In the genomic region with DNA sequence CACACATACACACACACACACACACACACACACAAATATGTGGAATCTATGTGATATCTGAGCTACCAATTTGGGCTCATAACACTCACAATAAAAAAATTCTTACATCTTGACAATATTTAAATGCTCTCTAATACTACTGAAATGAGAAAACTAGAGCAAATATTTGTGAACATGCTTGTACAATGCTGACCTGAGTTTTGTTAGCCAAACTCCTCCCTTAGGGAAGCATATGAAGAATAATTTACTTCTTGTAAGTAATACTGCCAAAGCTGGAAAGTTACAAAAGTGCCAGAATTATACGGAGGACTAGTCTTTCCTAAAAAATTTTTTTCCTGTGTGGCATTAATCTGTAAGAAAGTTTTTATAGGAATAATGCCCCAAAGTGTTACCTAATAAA, we compare ENCODE assay signal across 17 cellular contexts. TPM values are rescaled to one million over a fixed set of nuclear protein-coding genes. Genes with fewer than 3 reads are reported as not detected.
DNase-seq lines count a peak whose midpoint lies in the region; TF ChIP-seq lines count a peak whose summit lies in the region.
"Had no signal": no experiment of that assay in that cellular context is flagged by ENCODE, and none has a peak within 500 bp of the region (broad histone marks: within the 10 kb centered on the region; RNA-seq: fewer than 3 reads in every experiment).

No MANE protein-coding gene starts in this region.

- H3K4me2 ChIP-seq in KMS-11 (peak overlapping the region; percentile 12; the same call in 1 of the 2 replicates), smooth muscle cell (no peak overlapping the region)

- H2AFZ ChIP-seq in KMS-11 (ENCODE audit: low read depth): no peak overlapping the region
- H2AFZ ChIP-seq in smooth muscle cell (ENCODE audit: low read depth): no peak overlapping the region

- H4K20me1 ChIP-seq in KMS-11 (ENCODE audit: insufficient read depth) (no peaks in the 10 kb centered on the region), smooth muscle cell (ENCODE audit: low read depth) (peaks cover 84% of the 10 kb centered on the region)

- H3K4me1 ChIP-seq in KMS-11 (ENCODE audit: low read depth, poor library complexity, severe bottlenecking) (peaks cover 70% of the 10 kb centered on the region), smooth muscle cell (ENCODE audit: low read depth) (no peaks in the 10 kb centered on the region)

- H3K79me2 ChIP-seq in KMS-11 (ENCODE audit: insufficient read depth, low read depth) (peaks cover 94% of the 10 kb centered on the region), smooth muscle cell (ENCODE audit: low read depth) (peaks cover 84% of the 10 kb centered on the region)

- no peaks in the 10 kb centered on the region for H3K27me3 ChIP-seq in KMS-11 (ENCODE audit: insufficient read depth, low read depth)
- no peaks in the 10 kb centered on the region for H3K27me3 ChIP-seq in smooth muscle cell (ENCODE audit: low read depth)
- H3K27me3 ChIP-seq: spleen had no signal

- TF ChIP-seq CTCF in KMS-11 (conservative IDR thresholded peaks at IDR 0.05; ENCODE audit: low read depth, low read length): no peak
- TF ChIP-seq CTCF in fibroblast of villous mesenchyme (IDR thresholded peaks at IDR 0.05; ENCODE audit: insufficient read depth, low read depth, low read length): no peak
- TF ChIP-seq CTCF in smooth muscle cell (IDR thresholded peaks at IDR 0.05; ENCODE audit: borderline replicate concordance, insufficient read depth, poor library complexity, severe bottlenecking): no peak

- H3K4me3 ChIP-seq in KMS-11 (IDR thresholded peaks at IDR 0.05; ENCODE audit: insufficient read depth, low read depth, low read length): no peak overlapping the region
- no peak overlapping the region for H3K4me3 ChIP-seq in fibroblast of villous mesenchyme (ENCODE audit: low read depth, low read length)
- no peak overlapping the region for H3K4me3 ChIP-seq in smooth muscle cell
- H3K4me3 ChIP-seq: spleen had no signal

- H3F3A ChIP-seq in smooth muscle cell (ENCODE audit: low read depth): peaks cover 4% of the 10 kb centered on the region

- WGBS in smooth muscle cell (ENCODE audit: low lambda C conversion rate): 92% methylated on average over 1 of the region's 1 CpG

- DNase-seq in amniotic epithelial cell (ENCODE audit: low read depth): peak; percentile 7
- peak; percentile 9 for DNase-seq in fibroblast of villous mesenchyme (ENCODE audit: low read depth)
- no peak for DNase-seq in smooth muscle cell (lab: John Stamatoyannopoulos, UW; ENCODE audit: unreplicated experiment)
- no peak for DNase-seq in NK-92 (lab: John Stamatoyannopoulos, UW; ENCODE audit: unreplicated experiment)
- no peak for DNase-seq in NCI-H510A treated with DMSO at 0.1 percent for 48 hours (lab: John Stamatoyannopoulos, UW)
- DNase-seq in SW480 (ENCODE audit: low spot score): no peak
- no peak for DNase-seq in MV-4-11 (lab: John Stamatoyannopoulos, UW)
- DNase-seq: activated CD4-positive, alpha-beta T cell treated with anti-CD3 and anti-CD28 coated beads, Interleukin-2, amount 50 U/mL, for 1 hour; activated naive CD4-positive, alpha-beta T cell treated with anti-CD3 and anti-CD28 coated beads for 36 hours; cortex of kidney; naive thymus-derived CD4-positive, alpha-beta T cell; NCI-H1417 treated with DMSO at 0.1 percent for 48 hours; NCI-H2171; NCI-H748 treated with DMSO at 0.1 percent for 48 hours; spleen; SW 1271 had no signal

- H3K9me3 ChIP-seq in smooth muscle cell (replicated peaks; ENCODE audit: low read depth): no peaks in the 10 kb centered on the region
- H3K9me3 ChIP-seq: spleen had no signal

- H3K36me3 ChIP-seq in KMS-11 (ENCODE audit: insufficient read depth): peaks cover 9% of the 10 kb centered on the region; the same call in 1 of the 2 replicates
- peaks cover 18% of the 10 kb centered on the region for H3K36me3 ChIP-seq in smooth muscle cell (ENCODE audit: low read depth)

- H3K9ac ChIP-seq in KMS-11 (no peak overlapping the region), smooth muscle cell (ENCODE audit: low read depth) (no peak overlapping the region)

- H3K27ac ChIP-seq in KMS-11 (no peak overlapping the region; the same call in 1 of the 2 replicates), smooth muscle cell (ENCODE audit: low read depth) (peak overlapping the region; percentile 7)
- H3K27ac ChIP-seq: spleen had no signal

RNA-seq across cellular contexts. Expression of gene MBD2, which starts 18.5 kb away (rescaled TPM):
- total RNA-seq in fibroblast of villous mesenchyme (24.5 and 35.8 TPM in 2 replicates), smooth muscle cell (18.8 and 28.5 TPM in 2 replicates)
- 42.6 and 63.9 TPM in 2 replicates for polyA plus RNA-seq in smooth muscle cell

Comparison
In these comparisons a context has a peak if more than half of its experiments do, and no peak if none do; other contexts are left out.
1. DNase-seq: peak in amniotic epithelial cell (single experiment) and fibroblast of villous mesenchyme (single experiment); none in smooth muscle cell (single experiment), NK-92 (single experiment), NCI-H510A treated with DMSO at 0.1 percent for 48 hours (single experiment), SW480 (single experiment) and MV-4-11 (single experiment).